Comparison of ENCODE assay signal across 8 cellular contexts in the genomic region with DNA sequence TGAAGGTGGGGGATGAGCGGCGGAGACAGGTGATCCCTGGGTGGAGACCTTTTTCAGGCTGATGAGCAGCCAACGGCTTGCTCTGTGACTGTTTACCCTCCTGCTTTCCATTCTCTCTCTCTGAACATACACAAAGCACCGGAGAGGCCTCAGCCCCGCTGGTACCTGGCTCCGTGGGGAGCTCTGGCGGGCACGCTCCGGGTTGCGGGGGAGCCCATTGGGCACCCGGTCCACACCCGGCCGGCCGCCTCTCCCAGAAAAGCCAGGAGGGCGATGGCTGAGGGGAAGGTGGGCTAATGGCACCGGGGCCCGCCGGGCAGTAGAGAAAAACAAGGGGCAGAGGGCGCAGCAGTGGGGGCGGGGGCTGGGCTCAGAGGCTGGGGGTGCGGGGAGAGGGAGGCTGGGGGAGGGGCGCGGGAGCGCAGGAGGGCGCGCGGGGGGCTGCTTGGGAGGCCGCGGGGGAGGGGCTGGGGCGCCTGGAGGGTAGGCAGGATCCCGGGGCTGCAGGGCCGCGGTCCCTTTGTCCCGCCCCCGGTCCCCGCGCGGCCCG. TPM values are rescaled to one million over a fixed set of nuclear protein-coding genes. Genes with fewer than 3 reads are reported as not detected.
A peak's percentile ranks its signal among the peaks of the same experiment; 100 is the strongest.
DNase-seq lines count a peak whose midpoint lies in the region; ATAC-seq and TF ChIP-seq lines count a peak whose summit lies in the region.

No MANE protein-coding gene starts in this region.

- H3K27me3 ChIP-seq in testis, result no peaks in the 10 kb centered on the region

- DNase-seq in AG04449 (ENCODE audit: low read depth, low spot score) (no peak), NCI-H774 (lab: John Stamatoyannopoulos, UW) (peak; percentile 59), lower leg skin (ENCODE audit: low spot score in 2 of 2) (no peak), testis (peak; percentile 70), NCI-H187 (lab: John Stamatoyannopoulos, UW) (no peak), erythroblast (lab: John Stamatoyannopoulos, UW) (no peak)
- DNase-seq in central memory CD4-positive, alpha-beta T cell, result peak; percentile 14

- H3K4me1 ChIP-seq in testis, result peaks cover 15% of the 10 kb centered on the region

- no peaks in the 10 kb centered on the region for H3K9me3 ChIP-seq in testis

- ATAC-seq in GM19035 (IDR thresholded peaks at IDR 0.05; ENCODE audit: unreplicated experiment), result peak; percentile 18

- TF ChIP-seq POLR2A in lower leg skin (IDR thresholded peaks at IDR 0.05) (no peak), testis (IDR thresholded peaks at IDR 0.05) (no peak), erythroblast (IDR thresholded peaks at IDR 0.05; ENCODE audit: low read length) (no peak)

- intact Hi-C loops in lower leg skin (cut with DNase I; ENCODE audit: low total_unique reads), result loop anchor here (5.0 kb wide), 1 partner anchor 62 kb away; the partner anchor contains the start of gene ESYT1
- intact Hi-C loops in testis (cut with DNase I; ENCODE audit: low total_unique reads), result loop anchor here (2.0 kb wide), 1 partner anchor 70 kb away; the partner anchor contains the start of gene ZC3H10

- TF ChIP-seq CTCF in AG04449 (IDR thresholded peaks at IDR 0.05; ENCODE audit: insufficient read depth, low read length, missing control alignments), result no peak
- TF ChIP-seq CTCF in lower leg skin (IDR thresholded peaks at IDR 0.05), result no peak
- no peak for TF ChIP-seq CTCF in testis (IDR thresholded peaks at IDR 0.05)

- WGBS in lower leg skin, 2 donors, result 1 to 2% methylated on average over 21 to 24 of the region's 39 CpGs
- 2 to 3% methylated on average over 9 to 21 of the region's 39 CpGs for WGBS in testis, 2 donors

- H3K27ac ChIP-seq in testis, result peak overlapping the region; percentile 82 to 92

- peak overlapping the region; percentile 76 for H3K4me3 ChIP-seq in AG04449 (ENCODE audit: low read depth, low read length)
- peak overlapping the region; percentile 85 for H3K4me3 ChIP-seq in lower leg skin (ENCODE audit: low read depth, poor library complexity, severe bottlenecking)
- peak overlapping the region; percentile 80 to 89 for H3K4me3 ChIP-seq in testis

- CTCF ChIA-PET in AG04449 (lab: Yijun Ruan, JAX), result interaction anchor here (0.7 to 7.4 kb wide), 60 partner anchors 8 to 459 kb away, joined by 3 to 311 read pairs (median 6); partner anchors contain the start of genes ANKRD52, CNPY2, CS and ESYT1

- H3K36me3 ChIP-seq in testis (ENCODE audit: low read depth, missing control alignments), result no peaks in the 10 kb centered on the region

- POLR2A ChIA-PET in AG04449 (lab: Yijun Ruan, JAX), result interaction anchor here (0.8 to 3.2 kb wide), 14 partner anchors 8 to 78 kb away, joined by 3 to 32 read pairs (median 6); partner anchors contain the start of genes COQ10A, ESYT1, MYL6 and RNF41

RNA-seq across cellular contexts. Expression of gene SMARCC2, which starts 0.4 kb away (rescaled TPM):
- total RNA-seq in lower leg skin (10 to 100 TPM; 55.3 to 90.5 (median 63.5) TPM), testis (100 to 1,000 TPM; 106 to 148 TPM)
- 69.5 TPM for polyA plus RNA-seq in testis (ENCODE audit: insufficient read depth, low read depth, low replicate concordance)

RNA-seq across cellular contexts. Expression of gene MYL6, which starts 30.7 kb away (rescaled TPM):
- 1,000 to 10,000 TPM in 1 of 4 donors, 100 to 1,000 TPM in 3; 700 to 1,156 (median 824) TPM for total RNA-seq in lower leg skin
- total RNA-seq in testis, result 1,000 to 10,000 TPM in 1 of 2 donors, 100 to 1,000 TPM in 1; 939 to 1,373 TPM
- 1,271 TPM for polyA plus RNA-seq in testis (ENCODE audit: insufficient read depth, low read depth, low replicate concordance)

RNA-seq across cellular contexts. Expression of gene RNF41, which starts 32.9 kb away (rescaled TPM):
- total RNA-seq in lower leg skin (10 to 100 TPM; 33.3 to 46.5 (median 42.1) TPM), testis (10 to 100 TPM; 63.7 to 70.2 TPM)
- 49.3 TPM for polyA plus RNA-seq in testis (ENCODE audit: insufficient read depth, low read depth, low replicate concordance)

RNA-seq across cellular contexts. Expression of gene NABP2, which starts 35.3 kb away (rescaled TPM):
- total RNA-seq in lower leg skin (10 to 100 TPM in 3 of 4 donors, 1 to 10 TPM in 1; 9.9 to 23.1 (median 17.9) TPM), testis (10 to 100 TPM; 27.5 to 30.4 TPM)
- polyA plus RNA-seq in testis (ENCODE audit: insufficient read depth, low read depth, low replicate concordance), result 40.8 TPM

RNA-seq across cellular contexts. Expression of gene MYL6B, which starts 36.5 kb away (rescaled TPM):
- total RNA-seq in lower leg skin (10 to 100 TPM in 3 of 4 donors, 1 to 10 TPM in 1; 9.0 to 40.1 (median 22.5) TPM), testis (100 to 1,000 TPM; 229 to 428 TPM)
- polyA plus RNA-seq in testis (ENCODE audit: insufficient read depth, low read depth, low replicate concordance), result 480 TPM

Comparison
In these comparisons a context has a peak if more than half of its experiments do, and no peak if none do; other contexts are left out.
1. DNase-seq: peak in NCI-H774 (single experiment), central memory CD4-positive, alpha-beta T cell (single experiment) and testis (single experiment); none in AG04449 (single experiment), lower leg skin (0 of 2), NCI-H187 (0 of 2) and erythroblast (0 of 2).
2. Peak in every context shown above with its lines, with median percentiles within 50 percentile points of each other: H3K4me3 ChIP-seq.